ENCODE assay signal across 27 cellular contexts in genomic region chr9:37039065-37039464, GRCh38. TPM values are rescaled to one million over a fixed set of nuclear protein-coding genes. Genes with fewer than 3 reads are reported as not detected.
"Had no signal": no experiment of that assay in that cellular context is flagged by ENCODE, and none has a peak within 500 bp of the region (broad histone marks: within the 10 kb centered on the region; RNA-seq: fewer than 3 reads in every experiment).

No MANE protein-coding gene starts in this region.

- H3K27ac ChIP-seq: epithelial cell of prostate, esophagus squamous epithelium, heart right ventricle, left lung, lower lobe of right lung, sigmoid colon, transverse colon had no signal

- H3K9me3 ChIP-seq: esophagus squamous epithelium, heart right ventricle, left lung, lower lobe of right lung, sigmoid colon, transverse colon had no signal

- H3K36me3 ChIP-seq: esophagus squamous epithelium, heart right ventricle, left lung, lower lobe of right lung, sigmoid colon, transverse colon had no signal

- H3K4me3 ChIP-seq: esophagus squamous epithelium, heart right ventricle, left lung, lower lobe of right lung, sigmoid colon, transverse colon had no signal

- DNase-seq: activated CD4-positive, alpha-beta T cell treated with anti-CD3 and anti-CD28 coated beads, Interleukin-2, amount 50 U/mL, for 1 hour; activated CD8-positive, alpha-beta T cell treated with anti-CD3 and anti-CD28 coated beads for 36 hours; activated naive CD4-positive, alpha-beta T cell treated with Interleukin-2 at 50 U/mL for 16 hours; activated T-cell treated with anti-CD3 and anti-CD28 coated beads, Interleukin-2, amount 50 U/mL, for 48 hours; anterior cingulate cortex; dermis blood vessel endothelial cell; effector CD4-positive, alpha-beta T cell; esophagus squamous epithelium; foreskin melanocyte; heart right ventricle; left lung; lower lobe of right lung; mesendoderm; sigmoid colon; small intestine; stimulated activated CD4-positive, alpha-beta T cell treated with anti-CD3 and anti-CD28 coated beads, Interleukin-1b, Interleukin-23, amount 100 ng/mL, for 48 hours; stimulated activated CD4-positive, alpha-beta T cell treated with anti-CD3 and anti-CD28 coated beads, Interleukin-4, amount 100 ng/mL, for 4 hours; stimulated activated CD8-positive, alpha-beta memory T cell treated with anti-CD3 and anti-CD28 coated beads, Interleukin-4, amount 100 ng/mL, for 48 hours; T-helper 2 cell; transverse colon had no signal

RNA-seq across cellular contexts. Expression of gene PAX5, which starts 5.0 kb away (rescaled TPM):
- total RNA-seq: bronchial epithelial cell, dermis blood vessel endothelial cell, glomerular endothelial cell, kidney epithelial cell, osteocyte, progenitor cell of endocrine pancreas, renal cortical epithelial cell, sigmoid colon had no signal
